ENCODE assay signal across 9 cellular contexts in the genomic region with DNA sequence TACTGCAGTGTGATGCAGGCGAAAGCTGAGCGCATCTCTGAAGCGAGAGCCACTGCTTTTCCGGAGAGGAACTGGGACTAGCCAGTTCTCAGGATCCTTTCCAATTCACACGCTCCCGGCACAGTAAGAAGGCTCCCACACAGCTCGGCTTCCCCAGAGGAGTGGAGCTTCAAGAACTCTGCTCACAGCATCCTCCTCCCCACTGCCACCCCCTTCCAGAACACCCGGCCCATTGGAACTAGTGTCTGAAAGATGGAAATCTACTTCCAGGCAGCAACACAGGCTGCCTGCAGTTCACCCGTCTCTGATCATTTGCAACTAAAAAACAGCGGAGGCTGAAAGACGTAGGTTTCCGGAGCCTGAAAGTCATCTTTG. TPM values are rescaled to one million over a fixed set of nuclear protein-coding genes. Genes with fewer than 3 reads are reported as not detected.
DNase-seq lines count a peak whose midpoint lies in the region; ATAC-seq and TF ChIP-seq lines count a peak whose summit lies in the region.
"Had no signal": no experiment of that assay in that cellular context is flagged by ENCODE, and none has a peak within 500 bp of the region (broad histone marks: within the 10 kb centered on the region; RNA-seq: fewer than 3 reads in every experiment).

TSS of gene DGKB (minus strand) at position 163 of the 375 bp plus-strand sequence.

- H3K4me1 Mint-ChIP-seq in naive thymus-derived CD8-positive, alpha-beta T cell = no peaks in the 10 kb centered on the region
- no peaks in the 10 kb centered on the region for H3K4me1 Mint-ChIP-seq in natural killer cell

- no peak for TF ChIP-seq CTCF in natural killer cell (IDR thresholded peaks at IDR 0.05)

- H3K36me3 Mint-ChIP-seq in naive thymus-derived CD8-positive, alpha-beta T cell = no peaks in the 10 kb centered on the region
- no peaks in the 10 kb centered on the region for H3K36me3 Mint-ChIP-seq in natural killer cell

- H3K4me3 Mint-ChIP-seq in naive thymus-derived CD8-positive, alpha-beta T cell = no peak within 1 kb of the TSS
- H3K4me3 Mint-ChIP-seq in natural killer cell = no peak within 1 kb of the TSS

- DNase-seq in ELR (ENCODE audit: low read depth) (peak; percentile 41), SHP77 (lab: John Stamatoyannopoulos, UW) (peak; percentile 70), head of caudate nucleus (peak; percentile 41 to 93 (median 77)), renal cortical epithelial cell (ENCODE audit: low read depth) (peak; percentile 12), 8988T (no peak), natural killer cell (no peak)
- DNase-seq in naive thymus-derived CD8-positive, alpha-beta T cell = no peak
- DNase-seq: NCI-H526 treated with DMSO at 0.1 percent for 48 hours had no signal

- intact Hi-C loops in head of caudate nucleus (cut with DNase I) = no loop called here
- intact Hi-C loops in natural killer cell (cut with micrococcal nuclease) = no loop called here

- POLR2A ChIA-PET in naive thymus-derived CD8-positive, alpha-beta T cell (lab: Charles Lee) = no interaction called here

- no peak within 1 kb of the TSS for H3K27ac Mint-ChIP-seq in naive thymus-derived CD8-positive, alpha-beta T cell
- no peak within 1 kb of the TSS for H3K27ac Mint-ChIP-seq in natural killer cell

- no peak for ATAC-seq in naive thymus-derived CD8-positive, alpha-beta T cell
- ATAC-seq in GM19463 (IDR thresholded peaks at IDR 0.05; ENCODE audit: unreplicated experiment) (no peak), natural killer cell (no peak)

- peaks cover 0 to 8% (median 0%) of the 10 kb centered on the region in 9 donors for H3K9me3 Mint-ChIP-seq in naive thymus-derived CD8-positive, alpha-beta T cell
- peaks cover 7 to 12% of the 10 kb centered on the region in 2 donors for H3K9me3 Mint-ChIP-seq in natural killer cell

- H3K27me3 Mint-ChIP-seq in naive thymus-derived CD8-positive, alpha-beta T cell = no peaks in the 10 kb centered on the region
- no peaks in the 10 kb centered on the region for H3K27me3 Mint-ChIP-seq in natural killer cell (ENCODE audit: low read depth in 2 of 2)

RNA-seq across cellular contexts. Expression of gene DGKB, which starts in this region (rescaled TPM):
- not detected in 2 replicates for total RNA-seq in renal cortical epithelial cell
- not detected for total RNA-seq in naive thymus-derived CD8-positive, alpha-beta T cell
- not detected for polyA plus RNA-seq in naive thymus-derived CD8-positive, alpha-beta T cell
- not detected for total RNA-seq in natural killer cell

Comparison
In these comparisons a context has a peak if more than half of its experiments do, and no peak if none do; other contexts are left out.
1. Peak in DNase-seq in renal cortical epithelial cell; RNA of the gene not detected or under 1 TPM.
2. DNase-seq: peak in ELR (single experiment), SHP77 (2 of 2) and head of caudate nucleus (42 of 42); none in naive thymus-derived CD8-positive, alpha-beta T cell (0 of 10), 8988T (single experiment) and natural killer cell (single experiment).